1 cellular context compared by ENCODE assay signal in genomic region chr10:110977662-110978061, GRCh38.
TF ChIP-seq lines count a peak whose summit lies in the region.

No MANE protein-coding gene starts in this region.

TF ChIP-seq in IMR-90, 13 proteins besides CTCF, POLR2A, EP300 and RAD21:
- no peak for TF ChIP-seq CHD1 (IDR thresholded peaks at IDR 0.05; ENCODE audit: low read depth, low read length)
- no peak for TF ChIP-seq NFE2L2 (IDR thresholded peaks at IDR 0.05; ENCODE audit: low read depth, low read length)
- TF ChIP-seq BHLHE40 (IDR thresholded peaks at IDR 0.05; ENCODE audit: low read depth, low read length) = no peak
- TF ChIP-seq RFX5 (IDR thresholded peaks at IDR 0.05; ENCODE audit: low read depth, low read length) = no peak
- TF ChIP-seq CEBPB (IDR thresholded peaks at IDR 0.05; ENCODE audit: low read depth, low read length) = no peak
- TF ChIP-seq USF2 (IDR thresholded peaks at IDR 0.05; ENCODE audit: low read depth, low read length) = no peak
- TF ChIP-seq SMC3 (IDR thresholded peaks at IDR 0.05; ENCODE audit: low read depth, low read length) = no peak
- TF ChIP-seq MAFK (IDR thresholded peaks at IDR 0.05; ENCODE audit: low read depth, low read length) = no peak
- TF ChIP-seq MXI1 (IDR thresholded peaks at IDR 0.05; ENCODE audit: borderline replicate concordance, low read depth, low read length) = no peak
- TF ChIP-seq RCOR1 (IDR thresholded peaks at IDR 0.05; ENCODE audit: insufficient replicate concordance, low read length) = no peak
- no peak for TF ChIP-seq FOS (IDR thresholded peaks at IDR 0.05; ENCODE audit: low read depth, low read length)
- TF ChIP-seq ELK1 (IDR thresholded peaks at IDR 0.05; ENCODE audit: borderline replicate concordance, low read depth, low read length) = no peak
- TF ChIP-seq MAZ (IDR thresholded peaks at IDR 0.05; ENCODE audit: borderline replicate concordance, low read depth, low read length) = no peak
